In genomic region chr1:42146916-42147320, GRCh38 we compare ENCODE assay signal across 9 cellular contexts. TPM values are rescaled to one million over a fixed set of nuclear protein-coding genes. Genes with fewer than 3 reads are reported as not detected.
DNase-seq lines count a peak whose midpoint lies in the region; ATAC-seq, FAIRE-seq and TF ChIP-seq lines count a peak whose summit lies in the region.
"Had no signal": no experiment of that assay in that cellular context is flagged by ENCODE, and none has a peak within 500 bp of the region (broad histone marks: within the 10 kb centered on the region; RNA-seq: fewer than 3 reads in every experiment).

No MANE protein-coding gene starts in this region.

- 0% methylated on average over 5 of the region's 7 CpGs for WGBS in HepG2 (ENCODE audit: low lambda C conversion rate)

- TF ChIP-seq RAD21 in HepG2 (CRISPR knock-in tag; IDR thresholded peaks at IDR 0.05): peak; percentile 80

- no peak overlapping the region for H3K27ac ChIP-seq in colonic mucosa
- no peak overlapping the region for H3K27ac ChIP-seq in HepG2 (ENCODE audit: extremely low read length, insufficient read depth, low read length)
- H3K27ac ChIP-seq: skin epidermis had no signal

- ATAC-seq in HepG2: peak; percentile 88

- no peaks in the 10 kb centered on the region for H3K4me1 ChIP-seq in colonic mucosa
- H3K4me1 ChIP-seq in HepG2 (ENCODE audit: insufficient read depth, low read length): peaks cover 8% of the 10 kb centered on the region; the same call in 1 of the 2 replicates

- DNase-seq in A172 (ENCODE audit: low spot score) (peak; percentile 25), GM18507 (ENCODE audit: extremely low spot score, insufficient read length, low read depth) (peak; percentile 64), NCI-H2196 treated with DMSO at 0.1 percent for 48 hours (lab: John Stamatoyannopoulos, UW; ENCODE audit: unreplicated experiment) (peak; percentile 55), colonic mucosa (peak; percentile 94), HepG2 (ENCODE audit: low spot score) (peak; percentile 76), middle frontal gyrus (ENCODE audit: extremely low spot score, low spot score) (no peak)
- DNase-seq in activated CD4-positive, alpha-beta T cell treated with anti-CD3 and anti-CD28 coated beads for 48 hours: peak; percentile 84
- DNase-seq in stimulated activated CD8-positive, alpha-beta memory T cell treated with anti-CD3 and anti-CD28 coated beads, Interleukin-12 subunit alpha, Interleukin-12 subunit beta, amount 100 ng/mL, for 1 hour (ENCODE audit: low read depth): peak; percentile 44

- TF ChIP-seq EP300 in HepG2 (IDR thresholded peaks at IDR 0.05; ENCODE audit: low read depth in 2 of 2, low read length in 2 of 2): no peak
- no peak for TF ChIP-seq EP300 in HepG2 (CRISPR knock-in tag; IDR thresholded peaks at IDR 0.05; ENCODE audit: borderline replicate concordance)

- no TSS peak for BruUV-seq in HepG2 (replicated peaks; lab: Mats Ljungman, UMichigan)

- POLR2A ChIA-PET in HepG2 (lab: Yijun Ruan, JAX): no interaction called here

- FAIRE-seq in GM18507 (lab: Jason Lieb, UNC): peak; percentile 76
- peak; percentile 89 for FAIRE-seq in HepG2 (lab: Jason Lieb, UNC)

- H3K36me3 ChIP-seq in colonic mucosa (no peaks in the 10 kb centered on the region), HepG2 (replicated peaks in 1 of 2; ENCODE audit: control insufficient read depth in 1 of 2, insufficient read depth in 2 of 2, low read length in 2 of 2) (no peaks in the 10 kb centered on the region)

- H3K4me2 ChIP-seq in HepG2 (ENCODE audit: low read depth, low read length): no peak overlapping the region

- intact Hi-C loops in colonic mucosa (cut with DNase I) (no loop called here), HepG2 (cut with micrococcal nuclease; ENCODE audit: unreplicated experiment) (loop anchor here (1.0 kb wide), 1 partner anchor 26 kb away; no protein-coding TSS in a partner anchor)

- H3K9ac ChIP-seq in colonic mucosa (ENCODE audit: low read depth in 2 of 2, low read length in 2 of 2): no peak overlapping the region
- no peak overlapping the region for H3K9ac ChIP-seq in HepG2 (ENCODE audit: insufficient read depth, low read depth, low read length)

- in situ Hi-C loops in HepG2 (cut with HindIII; ENCODE audit: extremely low pct_ligation_motif_present, low pct_unique_long_range_greater_than_20kb): loop anchor here (10.0 kb wide), 1 partner anchor 598 kb away; the partner anchor contains the start of gene CLDN19

- no peaks in the 10 kb centered on the region for H3K79me2 ChIP-seq in HepG2 (ENCODE audit: insufficient read depth, low read length)

- H4K20me1 ChIP-seq in HepG2 (ENCODE audit: insufficient read depth, low read length): no peaks in the 10 kb centered on the region

- TF ChIP-seq CTCF in colonic mucosa (IDR thresholded peaks at IDR 0.05) (peak; percentile 71), HepG2 (CRISPR knock-in tag; IDR thresholded peaks at IDR 0.05) (peak; percentile 95)

- H3K27me3 ChIP-seq in colonic mucosa: no peaks in the 10 kb centered on the region
- peaks cover 3 to 44% of the 10 kb centered on the region in 2 experiments; a peak in 3 of 5 replicates for H3K27me3 ChIP-seq in HepG2 (ENCODE audit: control insufficient read depth in 1 of 2, insufficient read depth in 2 of 2, low read length in 2 of 2)

- no peak overlapping the region for H3K4me3 ChIP-seq in colonic mucosa
- no peak overlapping the region for H3K4me3 ChIP-seq in HepG2 (replicated peaks in 1 of 3; ENCODE audit: insufficient read depth in 1 of 3, low read depth in 2 of 3, low read length in 3 of 3)

- CTCF ChIA-PET in HepG2 (lab: Yijun Ruan, JAX; ENCODE audit: low intra/inter-chr PET ratio, low total read pairs): interaction anchor here (2.1 kb wide), 1 partner anchor 26 kb away, joined by 31 read pairs; no protein-coding TSS in a partner anchor

- H2AFZ ChIP-seq in HepG2 (ENCODE audit: low read length): no peak overlapping the region

- no peak for TF ChIP-seq POLR2A in HepG2 (IDR thresholded peaks at IDR 0.05; ENCODE audit: insufficient read depth in 1 of 2, low read depth in 2 of 2, low read length in 2 of 2)

- H3K9me3 ChIP-seq in colonic mucosa (no peaks in the 10 kb centered on the region), HepG2 (ENCODE audit: low read length) (no peaks in the 10 kb centered on the region)

TF ChIP-seq in HepG2, 621 proteins besides CTCF, POLR2A, EP300 and RAD21 (continues in another document):
- TF ChIP-seq RFX1 (IDR thresholded peaks at IDR 0.05) (no peak), ATF7 (IDR thresholded peaks at IDR 0.05) (no peak), ATF7 (CRISPR knock-in tag; IDR thresholded peaks at IDR 0.05) (no peak), NFIB (CRISPR knock-in tag; IDR thresholded peaks at IDR 0.05; ENCODE audit: borderline replicate concordance) (no peak), TBX3 (IDR thresholded peaks at IDR 0.05; ENCODE audit: borderline replicate concordance) (peak; percentile 58; the same call in 1 of the 2 replicates), GATA4 (IDR thresholded peaks at IDR 0.05; ENCODE audit: borderline replicate concordance, low read depth) (no peak), RBFOX2 (IDR thresholded peaks at IDR 0.05; ENCODE audit: low read depth, low read length) (no peak), CSRNP1 (CRISPR knock-in tag; IDR thresholded peaks at IDR 0.05) (0 out of 2 replicates have a peak, but pooled peaks have one; percentile 37), CREB1 (IDR thresholded peaks at IDR 0.05) (no peak), CREB1 (CRISPR knock-in tag; IDR thresholded peaks at IDR 0.05) (peak; percentile 45; the same call in 1 of the 2 replicates)

RNA-seq across cellular contexts. Expression of gene GUCA2B, which starts 6.3 kb away (rescaled TPM):
- total RNA-seq in A172 (2014; rRNA removed; shearing (Covaris generic)): not detected in 2 replicates
- total RNA-seq in colonic mucosa (10 to 100 TPM; 27.7 to 44.5 TPM), HepG2 (2016; rRNA removed; fragmentation: Illumina TruSeq; extraction: Trizol) (not detected in 2 replicates)
- total RNA-seq in HepG2 (2016; cell fraction: cytosol; rRNA removed; fragmentation: Illumina TruSeq; extraction: Trizol; ENCODE audit: low read depth): not detected in 2 replicates
- not detected in 2 replicates for total RNA-seq in HepG2 (2016; cell fraction: insoluble cytoplasmic fraction; rRNA removed; fragmentation: Illumina TruSeq; extraction: Trizol)
- total RNA-seq in HepG2 (2016; cell fraction: membrane; rRNA removed; fragmentation: Illumina TruSeq; extraction: Trizol): not detected in 2 replicates
- not detected in 2 replicates for total RNA-seq in HepG2 (2016; cell fraction: nucleus; rRNA removed; fragmentation: Illumina TruSeq; extraction: Trizol)
- polyA plus RNA-seq in HepG2 (2011; rRNA removed): not detected in 2 replicates
- polyA plus RNA-seq in HepG2 (2011; cell fraction: cytosol; rRNA removed): not detected in 2 replicates
- not detected in 2 replicates for polyA plus RNA-seq in HepG2 (2011; cell fraction: nucleus; rRNA removed)
- not detected in 2 replicates for polyA plus RNA-seq in HepG2 (2012)
- polyA plus RNA-seq in HepG2 (2016; cell fraction: cytosol; fragmentation: Illumina TruSeq; extraction: Trizol; ENCODE audit: low read depth): not detected in 2 replicates
- polyA plus RNA-seq in HepG2 (2016; cell fraction: insoluble cytoplasmic fraction; fragmentation: Illumina TruSeq; extraction: Trizol; ENCODE audit: low read depth): not detected in 2 replicates
- not detected in 2 replicates for polyA plus RNA-seq in HepG2 (2016; cell fraction: membrane; fragmentation: Illumina TruSeq; extraction: Trizol; ENCODE audit: low read depth)
- not detected in 2 replicates for polyA plus RNA-seq in HepG2 (2016; cell fraction: nucleus; fragmentation: Illumina TruSeq; extraction: Trizol; ENCODE audit: insufficient read depth, low read depth)
- not detected in 2 replicates for polyA minus RNA-seq in HepG2 (2011; rRNA and poly(A)+ RNA removed; ENCODE audit: low replicate concordance)
- not detected in 2 replicates for polyA minus RNA-seq in HepG2 (2011; cell fraction: cytosol; rRNA and poly(A)+ RNA removed)
- not detected in 2 replicates for polyA minus RNA-seq in HepG2 (2011; cell fraction: nucleus; rRNA and poly(A)+ RNA removed)

RNA-seq across cellular contexts. Expression of gene GUCA2A, which starts 17.6 kb away (rescaled TPM):
- total RNA-seq in A172 (2014; rRNA removed; shearing (Covaris generic)): not detected in 2 replicates
- 100 to 1,000 TPM; 195 to 959 TPM for total RNA-seq in colonic mucosa
- total RNA-seq in HepG2 (2016; rRNA removed; fragmentation: Illumina TruSeq; extraction: Trizol): not detected in 2 replicates
- total RNA-seq in HepG2 (2016; cell fraction: cytosol; rRNA removed; fragmentation: Illumina TruSeq; extraction: Trizol; ENCODE audit: low read depth): not detected in 2 replicates
- total RNA-seq in HepG2 (2016; cell fraction: insoluble cytoplasmic fraction; rRNA removed; fragmentation: Illumina TruSeq; extraction: Trizol): not detected in 2 replicates
- not detected in 2 replicates for total RNA-seq in HepG2 (2016; cell fraction: membrane; rRNA removed; fragmentation: Illumina TruSeq; extraction: Trizol)
- total RNA-seq in HepG2 (2016; cell fraction: nucleus; rRNA removed; fragmentation: Illumina TruSeq; extraction: Trizol): not detected in 2 replicates
- polyA plus RNA-seq in HepG2 (2011; rRNA removed): not detected in 2 replicates
- 0.13 TPM in 1 of 2 replicates, not detected in the other for polyA plus RNA-seq in HepG2 (2011; cell fraction: cytosol; rRNA removed)
- polyA plus RNA-seq in HepG2 (2011; cell fraction: nucleus; rRNA removed): not detected in 2 replicates
- polyA plus RNA-seq in HepG2 (2012): not detected in 2 replicates
- not detected in 2 replicates for polyA plus RNA-seq in HepG2 (2016; cell fraction: cytosol; fragmentation: Illumina TruSeq; extraction: Trizol; ENCODE audit: low read depth)
- polyA plus RNA-seq in HepG2 (2016; cell fraction: insoluble cytoplasmic fraction; fragmentation: Illumina TruSeq; extraction: Trizol; ENCODE audit: low read depth): not detected in 2 replicates
- polyA plus RNA-seq in HepG2 (2016; cell fraction: membrane; fragmentation: Illumina TruSeq; extraction: Trizol; ENCODE audit: low read depth): not detected in 2 replicates
- not detected in 2 replicates for polyA plus RNA-seq in HepG2 (2016; cell fraction: nucleus; fragmentation: Illumina TruSeq; extraction: Trizol; ENCODE audit: insufficient read depth, low read depth)
- not detected in 2 replicates for polyA minus RNA-seq in HepG2 (2011; rRNA and poly(A)+ RNA removed; ENCODE audit: low replicate concordance)
- polyA minus RNA-seq in HepG2 (2011; cell fraction: cytosol; rRNA and poly(A)+ RNA removed): not detected in 2 replicates
- polyA minus RNA-seq in HepG2 (2011; cell fraction: nucleus; rRNA and poly(A)+ RNA removed): not detected in 2 replicates

Comparison
In these comparisons a context has a peak if more than half of its experiments do, and no peak if none do; other contexts are left out.
1. RNA of gene GUCA2B, which starts 6.3 kb away (total RNA-seq): 27.7 to 44.5 TPM in colonic mucosa; not detected in A172 and not detected in HepG2; every median in the first group is over 10 times any median in the second.
2. RNA of gene GUCA2A, which starts 17.6 kb away (total RNA-seq): 195 to 959 TPM in colonic mucosa; not detected in HepG2 and not detected in A172; every median in the first group is over 100 times any median in the second.